ENCODE assay signal across 31 cellular contexts in the genomic region with DNA sequence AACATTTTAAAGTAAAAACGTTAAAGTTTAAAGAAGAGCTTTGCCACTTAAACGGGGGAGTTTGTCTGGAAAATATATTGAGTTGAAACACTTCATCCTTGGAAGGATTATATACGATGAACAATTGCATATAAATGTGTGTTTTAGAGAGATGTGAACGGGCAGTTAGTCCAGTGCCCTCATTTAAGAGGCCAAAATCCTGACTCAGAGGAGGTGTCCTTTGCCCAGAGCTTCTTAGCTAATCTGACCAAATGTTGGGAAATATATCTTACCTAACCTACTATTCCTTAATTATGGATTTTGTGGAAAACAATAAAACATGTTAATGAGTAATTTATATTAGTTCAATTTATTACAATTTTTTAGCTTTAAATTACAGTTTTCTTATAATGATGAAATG.
DNase-seq lines count a peak whose midpoint lies in the region; ATAC-seq and TF ChIP-seq lines count a peak whose summit lies in the region.
"Had no signal": no experiment of that assay in that cellular context is flagged by ENCODE, and none has a peak within 500 bp of the region (broad histone marks: within the 10 kb centered on the region; RNA-seq: fewer than 3 reads in every experiment).

No MANE protein-coding gene starts in this region.

- H3K27me3 ChIP-seq in mesenchymal stem cell (ENCODE audit: control insufficient read depth in 1 of 2, insufficient read depth in 1 of 2, low read length in 2 of 2): peaks cover 0 to 15% of the 10 kb centered on the region in 2 experiments
- no peaks in the 10 kb centered on the region for H3K27me3 ChIP-seq in A673 (replicated peaks; ENCODE audit: insufficient read depth, low read depth, low read length, poor library complexity)
- H3K27me3 ChIP-seq: cardiac muscle cell, upper lobe of right lung had no signal

- no TSS peak for BruUV-seq in A673 (replicated peaks; lab: Mats Ljungman, UMichigan)

- no peak overlapping the region for H2AK5ac ChIP-seq in mesenchymal stem cell (ENCODE audit: low read length, severe bottlenecking)

- H3K9ac ChIP-seq in mesenchymal stem cell (ENCODE audit: low read length): peak overlapping the region; percentile 58

- POLR2A ChIA-PET in A673 (lab: Charles Lee; ENCODE audit: low non-redundant PET): no interaction called here

- no peak overlapping the region for H2BK12ac ChIP-seq in mesenchymal stem cell (ENCODE audit: low read length in 2 of 2)

- TF ChIP-seq CTCF in CD14-positive monocyte (IDR thresholded peaks at IDR 0.05) (no peak), A673 (conservative IDR thresholded peaks at IDR 0.05; ENCODE audit: low read depth, low read length) (no peak)

- H4K8ac ChIP-seq in mesenchymal stem cell (ENCODE audit: low read length): no peak overlapping the region

- H3K4me2 ChIP-seq in mesenchymal stem cell (ENCODE audit: low read length, poor library complexity, severe bottlenecking): no peak overlapping the region

- H3K4ac ChIP-seq in mesenchymal stem cell (ENCODE audit: low read depth in 1 of 2, low read length in 2 of 2): no peak overlapping the region

- H3K27ac ChIP-seq in mesenchymal stem cell (ENCODE audit: low read length, poor library complexity, severe bottlenecking): no peak overlapping the region
- H3K27ac ChIP-seq in A673 (ENCODE audit: low read depth, low read length, poor library complexity, severe bottlenecking): no peak overlapping the region
- H3K27ac ChIP-seq: cardiac muscle cell, colonic mucosa, upper lobe of right lung, WERI-Rb-1 had no signal

- no peaks in the 10 kb centered on the region for H3K79me1 ChIP-seq in mesenchymal stem cell (replicated peaks; ENCODE audit: low read length, poor library complexity, severe bottlenecking)

- no peak for ATAC-seq in natural killer cell treated with Interleukin-12 subunit alpha and Interleukin-12 subunit beta and Interleukin-15 and Interleukin-18, amount 100 ng/mL, for 72 hours
- ATAC-seq: activated naive CD4-positive, alpha-beta T cell treated with anti-CD3 and anti-CD28 coated beads, Interleukin-2, amount 50 U/mL, for 72 hours; mucosa of descending colon; natural killer cell; PC-3; stimulated activated naive CD8-positive, alpha-beta T cell treated with anti-CD3 and anti-CD28 coated beads, Interleukin-15, Interleukin-2, amounts not matched to agents 100 U/mL and 50 U/mL, for 24 hours; upper lobe of right lung had no signal

- H3K14ac ChIP-seq in mesenchymal stem cell (ENCODE audit: low read length in 2 of 2): no peak overlapping the region

- no peak overlapping the region for H3K23ac ChIP-seq in mesenchymal stem cell (ENCODE audit: low read length in 2 of 2)

- H3K9me3 Mint-ChIP-seq in natural killer cell treated with Interleukin-12 subunit alpha and Interleukin-12 subunit beta and Interleukin-15 and Interleukin-18, amount 100 ng/mL, for 72 hours: peaks cover 5% of the 10 kb centered on the region
- peaks cover 0 to 2% (median under 1%) of the 10 kb centered on the region in 7 donors for H3K9me3 Mint-ChIP-seq in CD14-positive monocyte
- H3K9me3 Mint-ChIP-seq: activated naive CD4-positive, alpha-beta T cell treated with anti-CD3 and anti-CD28 coated beads, Interleukin-2, amount 50 U/mL, for 72 hours; activated T-helper 2 cell treated with anti-CD3 and anti-CD28 coated beads, Interferon-gamma antibody, Interleukin-2, Interleukin-4, amounts not matched to agents 10 μg/mL and 5 μg/mL and 100 μg/mL, durations not matched to agents 14 hours and 24 hours and 36 hours; CD4-positive, CD25-positive, alpha-beta regulatory T cell; natural killer cell; T-helper 2 cell treated with Interferon-gamma antibody and Interleukin-4, amounts not matched to agents 5 μg/mL and 100 μg/mL, for 36 hours had no signal

- H4K91ac ChIP-seq in mesenchymal stem cell (ENCODE audit: low read length): no peak overlapping the region

- H3K4me3 Mint-ChIP-seq in natural killer cell treated with Interleukin-12 subunit alpha and Interleukin-12 subunit beta and Interleukin-15 and Interleukin-18, amount 100 ng/mL, for 72 hours: no peak overlapping the region
- no peak overlapping the region for H3K4me3 Mint-ChIP-seq in CD14-positive monocyte
- H3K4me3 Mint-ChIP-seq: CD4-positive, CD25-positive, alpha-beta regulatory T cell; natural killer cell; T-helper 2 cell treated with Interferon-gamma antibody and Interleukin-4, amounts not matched to agents 5 μg/mL and 100 μg/mL, for 36 hours had no signal

- H2AFZ ChIP-seq in mesenchymal stem cell (ENCODE audit: low read depth, low read length): no peak overlapping the region

- CTCF ChIA-PET in A673 (lab: Charles Lee): no interaction called here

- intact Hi-C loops in CD14-positive monocyte (cut with micrococcal nuclease): no loop called here
- intact Hi-C loops in A673 (cut with micrococcal nuclease; ENCODE audit: unreplicated experiment): no loop called here

- WGBS in mesenchymal stem cell: 88% methylated on average over 3 of the region's 4 CpGs

- no peak overlapping the region for H3K4me3 ChIP-seq in mesenchymal stem cell (ENCODE audit: insufficient read depth in 1 of 2, low read depth in 1 of 2, low read length in 2 of 2)
- no peak overlapping the region for H3K4me3 ChIP-seq in A673 (ENCODE audit: low read depth, low read length, poor library complexity, severe bottlenecking)
- H3K4me3 ChIP-seq: cardiac muscle cell, colonic mucosa, lung, mucosa of descending colon, upper lobe of right lung had no signal

- H3K36me3 ChIP-seq in mesenchymal stem cell (ENCODE audit: control insufficient read depth in 1 of 2, insufficient read depth in 2 of 2, low read depth in 1 of 2, low read length in 2 of 2) (peaks cover 0 to 4% of the 10 kb centered on the region in 2 experiments), A673 (ENCODE audit: insufficient read depth, low read length, poor library complexity, severe bottlenecking) (no peaks in the 10 kb centered on the region)
- H3K36me3 ChIP-seq: cardiac muscle cell, colonic mucosa, upper lobe of right lung, WERI-Rb-1 had no signal

- no peaks in the 10 kb centered on the region for H3K4me1 Mint-ChIP-seq in natural killer cell treated with Interleukin-12 subunit alpha and Interleukin-12 subunit beta and Interleukin-15 and Interleukin-18, amount 100 ng/mL, for 72 hours (ENCODE audit: low read depth in 2 of 2)
- H3K4me1 Mint-ChIP-seq in CD14-positive monocyte: no peaks in the 10 kb centered on the region
- H3K4me1 Mint-ChIP-seq: CD4-positive, CD25-positive, alpha-beta regulatory T cell; natural killer cell had no signal

- H2BK15ac ChIP-seq in mesenchymal stem cell (ENCODE audit: low read depth, poor library complexity, severe bottlenecking): no peak overlapping the region

- H3K27ac Mint-ChIP-seq in natural killer cell treated with Interleukin-12 subunit alpha and Interleukin-12 subunit beta and Interleukin-15 and Interleukin-18, amount 100 ng/mL, for 72 hours: no peak overlapping the region
- H3K27ac Mint-ChIP-seq in CD14-positive monocyte: no peak overlapping the region
- H3K27ac Mint-ChIP-seq: activated naive CD4-positive, alpha-beta T cell treated with anti-CD3 and anti-CD28 coated beads, Interleukin-2, amount 50 U/mL, for 72 hours; activated T-helper 2 cell treated with anti-CD3 and anti-CD28 coated beads, Interferon-gamma antibody, Interleukin-2, Interleukin-4, amounts not matched to agents 10 μg/mL and 5 μg/mL and 100 μg/mL, durations not matched to agents 14 hours and 24 hours and 36 hours; natural killer cell; T-helper 2 cell treated with Interferon-gamma antibody and Interleukin-4, amounts not matched to agents 5 μg/mL and 100 μg/mL, for 36 hours had no signal

- no peaks in the 10 kb centered on the region for H3K36me3 Mint-ChIP-seq in natural killer cell treated with Interleukin-12 subunit alpha and Interleukin-12 subunit beta and Interleukin-15 and Interleukin-18, amount 100 ng/mL, for 72 hours
- H3K36me3 Mint-ChIP-seq in CD14-positive monocyte: no peaks in the 10 kb centered on the region
- H3K36me3 Mint-ChIP-seq: CD4-positive, CD25-positive, alpha-beta regulatory T cell; natural killer cell had no signal

- H3K18ac ChIP-seq in mesenchymal stem cell (ENCODE audit: low read depth in 1 of 2, low read length in 2 of 2): no peak overlapping the region

- H3K9me3 ChIP-seq in mesenchymal stem cell (ENCODE audit: control insufficient read depth, low read length) (peaks cover 43% of the 10 kb centered on the region), A673 (ENCODE audit: low read depth, low read length, poor library complexity, severe bottlenecking) (no peaks in the 10 kb centered on the region)
- H3K9me3 ChIP-seq: colonic mucosa, mucosa of descending colon, upper lobe of right lung had no signal

- no peak overlapping the region for H2BK5ac ChIP-seq in mesenchymal stem cell (ENCODE audit: low read depth, low read length, poor library complexity, severe bottlenecking)

- DNase-seq in EL: peak; percentile 31
- peak; percentile 22 for DNase-seq in NCI-H226
- DNase-seq in fibroblast of gingiva (ENCODE audit: low read depth): peak; percentile 57
- DNase-seq in mesenchymal stem cell: peak; percentile 6
- no peak for DNase-seq in cerebellum (ENCODE audit: low spot score)
- DNase-seq in natural killer cell treated with Interleukin-12 subunit alpha and Interleukin-12 subunit beta and Interleukin-15 and Interleukin-18, amount 100 ng/mL, for 72 hours (ENCODE audit: low spot score): no peak
- DNase-seq in CD14-positive monocyte (ENCODE audit: low spot score): no peak
- no peak for DNase-seq in A673 (ENCODE audit: low spot score)
- DNase-seq: activated CD4-positive, alpha-beta T cell treated with anti-CD3 and anti-CD28 coated beads for 48 hours; anterior cingulate cortex; Calu3; CD4-positive, CD25-positive, alpha-beta regulatory T cell; colonic mucosa; DMS79 treated with DMSO at 0.1 percent for 48 hours; effector CD8-positive, alpha-beta T cell; mucosa of descending colon; natural killer cell; NCI-H1105; NCI-H2029; NCI-H69; occipital lobe; PC-3; SHP77; stimulated activated naive CD8-positive, alpha-beta T cell treated with anti-CD3 and anti-CD28 coated beads, Interleukin-15, Interleukin-2, amounts not matched to agents 100 U/mL and 50 U/mL, for 24 hours; upper lobe of right lung; WERI-Rb-1 had no signal

- H2BK120ac ChIP-seq in mesenchymal stem cell (ENCODE audit: low read depth, low read length): no peak overlapping the region

- peaks cover 5 to 25% of the 10 kb centered on the region in 2 donors for H3K27me3 Mint-ChIP-seq in natural killer cell treated with Interleukin-12 subunit alpha and Interleukin-12 subunit beta and Interleukin-15 and Interleukin-18, amount 100 ng/mL, for 72 hours
- peaks cover 0 to 10% (median 0%) of the 10 kb centered on the region in 3 donors for H3K27me3 Mint-ChIP-seq in CD14-positive monocyte (ENCODE audit: low read depth in 3 of 3)

- H3K4me1 ChIP-seq in mesenchymal stem cell (ENCODE audit: control insufficient read depth, insufficient read depth, low read depth, low read length) (no peaks in the 10 kb centered on the region), A673 (ENCODE audit: insufficient read depth, low read length, poor library complexity, severe bottlenecking) (no peaks in the 10 kb centered on the region)
- H3K4me1 ChIP-seq: colonic mucosa, upper lobe of right lung had no signal

Comparison
In these comparisons a context has a peak if more than half of its experiments do, and no peak if none do; other contexts are left out.
1. DNase-seq: peak in EL (single experiment), NCI-H226 (single experiment), fibroblast of gingiva (single experiment) and mesenchymal stem cell (single experiment); none in cerebellum (single experiment), natural killer cell treated with Interleukin-12 subunit alpha and Interleukin-12 subunit beta and Interleukin-15 and Interleukin-18, amount 100 ng/mL, for 72 hours (single experiment), CD14-positive monocyte (single experiment) and A673 (single experiment).